Comparison of ENCODE assay signal across 39 cellular contexts in the genomic region with DNA sequence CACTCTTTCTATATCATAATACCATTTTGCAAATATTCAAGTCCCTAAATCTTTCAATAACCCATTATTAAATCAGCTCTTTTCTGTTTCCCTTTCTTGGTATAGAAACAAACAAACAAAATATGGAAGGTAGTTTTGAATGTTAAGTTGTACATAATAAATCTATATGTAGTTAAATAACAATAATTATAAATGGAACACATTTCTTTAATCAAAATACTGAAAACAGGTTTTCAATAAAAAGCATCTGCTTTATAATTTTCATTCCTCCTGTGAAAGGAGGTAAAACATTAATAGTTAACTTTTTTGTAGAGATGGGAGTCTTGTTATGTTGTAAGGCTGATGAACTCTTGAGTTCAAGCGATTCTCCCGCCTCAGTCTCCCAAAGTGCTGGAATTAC. TPM values are rescaled to one million over a fixed set of nuclear protein-coding genes. Genes with fewer than 3 reads are reported as not detected.
"Had no signal": no experiment of that assay in that cellular context is flagged by ENCODE, and none has a peak within 500 bp of the region (broad histone marks: within the 10 kb centered on the region; RNA-seq: fewer than 3 reads in every experiment).

No MANE protein-coding gene starts in this region.

- H3K9me3 ChIP-seq: adrenal gland, ascending aorta, body of pancreas, breast epithelium had no signal

- H3K27ac Mint-ChIP-seq: activated naive CD4-positive, alpha-beta T cell treated with anti-CD3 and anti-CD28 coated beads for 36 hours; activated naive CD4-positive, alpha-beta T cell treated with anti-CD3 and anti-CD28 coated beads, Interleukin-2, amount 10 ng/mL, durations not matched to agents 7 days and 5 days; activated naive CD4-positive, alpha-beta T cell treated with anti-CD3 and anti-CD28 coated beads, Interleukin-2, amount 50 U/mL, for 24 hours; activated naive CD4-positive, alpha-beta T cell treated with anti-CD3 and anti-CD28 coated beads, Interleukin-2, amount 50 U/mL, for 72 hours; activated naive CD8-positive, alpha-beta T cell; activated naive CD8-positive, alpha-beta T cell treated with anti-CD3 and anti-CD28 coated beads for 36 hours; activated naive CD8-positive, alpha-beta T cell treated with anti-CD3 and anti-CD28 coated beads, Interleukin-2, amount 10 ng/mL, durations not matched to agents 7 days and 5 days; activated naive CD8-positive, alpha-beta T cell treated with anti-CD3 and anti-CD28 coated beads, Interleukin-2, amount 50 U/mL, for 24 hours; activated T-cell treated with anti-CD3 and anti-CD28 coated beads, Interleukin-2, amount 50 U/mL, for 24 hours; activated T-helper 1 cell treated with anti-CD3 and anti-CD28 coated beads, Interleukin-12 subunit alpha, Interleukin-12 subunit beta, Interleukin-2, Interleukin-4 antibody, amounts not matched to agents 30 ng/mL and 10 ng/mL and 1 ng/mL, durations not matched to agents 14 hours and 24 hours and 36 hours; activated T-helper 17 cell treated with anti-CD3 and anti-CD28 coated beads, Interleukin-2, amount 50 U/mL, for 72 hours; activated T-helper 2 cell treated with anti-CD3 and anti-CD28 coated beads, Interferon-gamma antibody, Interleukin-2, Interleukin-4, amounts not matched to agents 10 μg/mL and 5 μg/mL and 100 μg/mL, durations not matched to agents 14 hours and 24 hours and 36 hours; brain had no signal

- H3K27ac ChIP-seq: adrenal gland, ascending aorta, body of pancreas, brain microvascular endothelial cell, breast epithelium, cardiac muscle cell had no signal

- H3K9me3 Mint-ChIP-seq: activated naive CD4-positive, alpha-beta T cell treated with anti-CD3 and anti-CD28 coated beads for 36 hours; activated naive CD4-positive, alpha-beta T cell treated with anti-CD3 and anti-CD28 coated beads, Interleukin-2, amount 10 ng/mL, durations not matched to agents 7 days and 5 days; activated naive CD4-positive, alpha-beta T cell treated with anti-CD3 and anti-CD28 coated beads, Interleukin-2, amount 50 U/mL, for 24 hours; activated naive CD4-positive, alpha-beta T cell treated with anti-CD3 and anti-CD28 coated beads, Interleukin-2, amount 50 U/mL, for 72 hours; activated naive CD8-positive, alpha-beta T cell treated with anti-CD3 and anti-CD28 coated beads, Interleukin-2, amount 10 ng/mL, durations not matched to agents 7 days and 5 days; activated naive CD8-positive, alpha-beta T cell treated with anti-CD3 and anti-CD28 coated beads, Interleukin-2, amount 50 U/mL, for 24 hours; activated T-cell treated with anti-CD3 and anti-CD28 coated beads, Interleukin-2, amount 50 U/mL, for 24 hours; activated T-cell treated with anti-CD3 and anti-CD28 coated beads, Interleukin-2, amount 50 U/mL, for 4 hours; activated T-helper 1 cell treated with anti-CD3 and anti-CD28 coated beads, Interleukin-12 subunit alpha, Interleukin-12 subunit beta, Interleukin-2, Interleukin-4 antibody, amounts not matched to agents 30 ng/mL and 10 ng/mL and 1 ng/mL, durations not matched to agents 14 hours and 24 hours and 36 hours; activated T-helper 17 cell treated with anti-CD3 and anti-CD28 coated beads, Interleukin-2, amount 50 U/mL, for 72 hours; activated T-helper 2 cell treated with anti-CD3 and anti-CD28 coated beads, Interferon-gamma antibody, Interleukin-2, Interleukin-4, amounts not matched to agents 10 μg/mL and 5 μg/mL and 100 μg/mL, durations not matched to agents 14 hours and 24 hours and 36 hours; central memory CD8-positive, alpha-beta T cell had no signal

- H3K27me3 Mint-ChIP-seq: activated naive CD4-positive, alpha-beta T cell treated with anti-CD3 and anti-CD28 coated beads, Interleukin-2, amount 10 ng/mL, durations not matched to agents 7 days and 5 days; activated naive CD4-positive, alpha-beta T cell treated with anti-CD3 and anti-CD28 coated beads, Interleukin-2, amount 50 U/mL, for 24 hours; activated naive CD8-positive, alpha-beta T cell; activated naive CD8-positive, alpha-beta T cell treated with anti-CD3 and anti-CD28 coated beads for 36 hours; activated naive CD8-positive, alpha-beta T cell treated with anti-CD3 and anti-CD28 coated beads, Interleukin-2, amount 50 U/mL, for 24 hours; activated T-cell treated with anti-CD3 and anti-CD28 coated beads, Interleukin-2, amount 50 U/mL, for 24 hours; activated T-helper 17 cell treated with anti-CD3 and anti-CD28 coated beads, Interleukin-2, amount 50 U/mL, for 72 hours; brain had no signal

- H3K4me3 ChIP-seq: adrenal gland, ascending aorta, body of pancreas, breast epithelium, cardiac muscle cell had no signal

- DNase-seq: activated effector memory CD4-positive, alpha-beta T cell treated with anti-CD3 and anti-CD28 coated beads, Interleukin-2, amount 50 U/mL, for 16 hours; activated effector memory CD4-positive, alpha-beta T cell treated with Interleukin-2 at 50 U/mL for 16 hours; activated gamma-delta T cell; activated gamma-delta T cell treated with Interleukin-2 at 50 U/mL for 16 hours; activated naive CD4-positive, alpha-beta T cell; activated naive CD4-positive, alpha-beta T cell treated with anti-CD3 and anti-CD28 coated beads for 36 hours; activated naive CD4-positive, alpha-beta T cell treated with anti-CD3 and anti-CD28 coated beads, Interleukin-2, amount 10 ng/mL, durations not matched to agents 7 days and 5 days; activated naive CD4-positive, alpha-beta T cell treated with anti-CD3 and anti-CD28 coated beads, Interleukin-2, amount 50 U/mL, for 16 hours; activated naive CD4-positive, alpha-beta T cell treated with Interleukin-2 at 50 U/mL for 16 hours; activated naive CD8-positive, alpha-beta T cell treated with anti-CD3 and anti-CD28 coated beads for 36 hours; activated naive CD8-positive, alpha-beta T cell treated with anti-CD3 and anti-CD28 coated beads, Interleukin-2, amount 10 ng/mL, durations not matched to agents 7 days and 5 days; activated naive CD8-positive, alpha-beta T cell treated with anti-CD3 and anti-CD28 coated beads, Interleukin-2, amount 50 U/mL, for 24 hours; activated T-cell treated with anti-CD3 and anti-CD28 coated beads, Interleukin-2, amount 50 U/mL, for 1 hour; activated T-cell treated with anti-CD3 and anti-CD28 coated beads, Interleukin-2, amount 50 U/mL, for 24 hours; activated T-cell treated with anti-CD3 and anti-CD28 coated beads, Interleukin-2, amount 50 U/mL, for 4 hours; activated T-cell treated with anti-CD3 and anti-CD28 coated beads, Interleukin-2, amount 50 U/mL, for 48 hours; adrenal gland; amniotic stem cell; amygdala; anterior cingulate cortex; aorta; body of pancreas; brain microvascular endothelial cell; caudate nucleus; central memory CD4-positive, alpha-beta T cell; cerebellar nuclear complex had no signal

- H3K4me1 Mint-ChIP-seq: activated T-helper 17 cell treated with anti-CD3 and anti-CD28 coated beads, Interleukin-2, amount 50 U/mL, for 72 hours; brain; central memory CD8-positive, alpha-beta T cell had no signal

- H3K4me1 ChIP-seq: adrenal gland, ascending aorta, body of pancreas, breast epithelium had no signal

- ATAC-seq: activated naive CD4-positive, alpha-beta T cell treated with anti-CD3 and anti-CD28 coated beads, Interleukin-2, amount 50 U/mL, for 72 hours; activated naive CD8-positive, alpha-beta T cell treated with anti-CD3 and anti-CD28 coated beads, Interleukin-2, amount 50 U/mL, for 24 hours; activated T-cell treated with anti-CD3 and anti-CD28 coated beads, Interleukin-2, amount 50 U/mL, for 4 hours; activated T-helper 17 cell treated with anti-CD3 and anti-CD28 coated beads, Interleukin-2, amount 50 U/mL, for 72 hours; body of pancreas had no signal

- H3K27me3 ChIP-seq: adrenal gland, ascending aorta, body of pancreas, brain microvascular endothelial cell, breast epithelium, cardiac muscle cell had no signal

- H3K36me3 Mint-ChIP-seq: activated naive CD4-positive, alpha-beta T cell treated with anti-CD3 and anti-CD28 coated beads, Interleukin-2, amount 10 ng/mL, durations not matched to agents 7 days and 5 days; activated naive CD4-positive, alpha-beta T cell treated with anti-CD3 and anti-CD28 coated beads, Interleukin-2, amount 50 U/mL, for 72 hours had no signal

- FAIRE-seq: astrocyte, bronchial epithelial cell had no signal

- H3K4me3 Mint-ChIP-seq: activated naive CD4-positive, alpha-beta T cell treated with anti-CD3 and anti-CD28 coated beads for 36 hours; activated naive CD4-positive, alpha-beta T cell treated with anti-CD3 and anti-CD28 coated beads, Interleukin-2, amount 10 ng/mL, durations not matched to agents 7 days and 5 days; activated naive CD4-positive, alpha-beta T cell treated with anti-CD3 and anti-CD28 coated beads, Interleukin-2, amount 50 U/mL, for 24 hours; activated naive CD8-positive, alpha-beta T cell; activated naive CD8-positive, alpha-beta T cell treated with anti-CD3 and anti-CD28 coated beads for 36 hours; activated naive CD8-positive, alpha-beta T cell treated with anti-CD3 and anti-CD28 coated beads, Interleukin-2, amount 10 ng/mL, durations not matched to agents 7 days and 5 days; activated naive CD8-positive, alpha-beta T cell treated with anti-CD3 and anti-CD28 coated beads, Interleukin-2, amount 50 U/mL, for 24 hours; activated T-cell treated with anti-CD3 and anti-CD28 coated beads, Interleukin-2, amount 50 U/mL, for 24 hours; activated T-cell treated with anti-CD3 and anti-CD28 coated beads, Interleukin-2, amount 50 U/mL, for 4 hours; activated T-helper 1 cell treated with anti-CD3 and anti-CD28 coated beads, Interleukin-12 subunit alpha, Interleukin-12 subunit beta, Interleukin-2, Interleukin-4 antibody, amounts not matched to agents 30 ng/mL and 10 ng/mL and 1 ng/mL, durations not matched to agents 14 hours and 24 hours and 36 hours; activated T-helper 17 cell treated with anti-CD3 and anti-CD28 coated beads, Interleukin-2, amount 50 U/mL, for 72 hours; brain; central memory CD8-positive, alpha-beta T cell had no signal

- H3K36me3 ChIP-seq: adrenal gland, brain microvascular endothelial cell, breast epithelium, cardiac muscle cell had no signal

RNA-seq across cellular contexts. Expression of gene CDKL3, which starts 54.2 kb away (rescaled TPM):
- total RNA-seq: ascending aorta had no signal
